ENCODE assay signal across 11 cellular contexts in genomic region chr19:41366089-41366488, GRCh38. TPM values are rescaled to one million over a fixed set of nuclear protein-coding genes. Genes with fewer than 3 reads are reported as not detected.
A peak's percentile ranks its signal among the peaks of the same experiment; 100 is the strongest.
DNase-seq lines count a peak whose midpoint lies in the region; ATAC-seq and TF ChIP-seq lines count a peak whose summit lies in the region.
"Had no signal": no experiment of that assay in that cellular context is flagged by ENCODE, and none has a peak within 500 bp of the region (broad histone marks: within the 10 kb centered on the region; RNA-seq: fewer than 3 reads in every experiment).

No MANE protein-coding gene starts in this region.

- DNase-seq in AG10803 (ENCODE audit: low read depth) (no peak), GM10266 (ENCODE audit: extremely low spot score) (no peak), SW480 (ENCODE audit: low spot score) (peak; percentile 46), glomerular visceral epithelial cell (ENCODE audit: extremely low spot score) (peak; percentile 28), DMS79 (lab: John Stamatoyannopoulos, UW) (no peak), A172 (ENCODE audit: low spot score) (no peak)
- no peak for DNase-seq in NK-92 treated with Interleukin-12 subunit alpha and Interleukin-12 subunit beta, amount 100 ng/mL, for 24 hours (lab: John Stamatoyannopoulos, UW)
- DNase-seq: GF-D8, hypothalamus, uterus had no signal

- ATAC-seq in activated CD4-positive, CD25-positive, alpha-beta regulatory T cell treated with anti-CD3 and anti-CD28 coated beads, Interleukin-2, amount 50 U/mL, for 24 hours = no peak

- H3K4me3 ChIP-seq in AG10803 (ENCODE audit: low read length) = no peak overlapping the region
- H3K4me3 ChIP-seq: uterus had no signal

- peak; percentile 14; the same call in 1 of the 2 replicates for TF ChIP-seq CTCF in AG10803 (conservative IDR thresholded peaks at IDR 0.05; ENCODE audit: low read length)
- peak; percentile 42 for TF ChIP-seq CTCF in GM10266 (IDR thresholded peaks at IDR 0.05; ENCODE audit: control insufficient read depth, insufficient read depth, low read depth, missing control alignments)

RNA-seq across cellular contexts. Expression of gene B9D2, which starts 2.1 kb away (rescaled TPM):
- 4.5 and 13.5 TPM in 2 replicates for total RNA-seq in A172 (2014; rRNA removed; shearing (Covaris generic))

RNA-seq across cellular contexts. Expression of gene TMEM91, which starts 10.2 kb away (rescaled TPM):
- 0.98 and 2.1 TPM in 2 replicates for total RNA-seq in A172 (2014; rRNA removed; shearing (Covaris generic))

RNA-seq across cellular contexts. Expression of gene TGFB1, which starts 12.4 kb away (rescaled TPM):
- 13.6 and 18.3 TPM in 2 replicates for total RNA-seq in A172 (2014; rRNA removed; shearing (Covaris generic))

RNA-seq across cellular contexts. Expression of gene EXOSC5, which starts 31.1 kb away (rescaled TPM):
- total RNA-seq in A172 (2014; rRNA removed; shearing (Covaris generic)) = 33.5 and 36.7 TPM in 2 replicates

RNA-seq across cellular contexts. Expression of gene BCKDHA, which starts 31.5 kb away (rescaled TPM):
- total RNA-seq in A172 (2014; rRNA removed; shearing (Covaris generic)) = 34.9 and 45.9 TPM in 2 replicates

Comparison
In these comparisons a context has a peak if more than half of its experiments do, and no peak if none do; other contexts are left out.
1. DNase-seq: peak in SW480 (single experiment) and glomerular visceral epithelial cell (single experiment); none in AG10803 (single experiment), GM10266 (single experiment), DMS79 (single experiment), NK-92 treated with Interleukin-12 subunit alpha and Interleukin-12 subunit beta, amount 100 ng/mL, for 24 hours (single experiment) and A172 (single experiment).